ENCODE assay signal across 13 cellular contexts in genomic region chr7:25726180-25726579, GRCh38.
DNase-seq lines count a peak whose midpoint lies in the region; ATAC-seq and TF ChIP-seq lines count a peak whose summit lies in the region.
"Had no signal": no experiment of that assay in that cellular context is flagged by ENCODE, and none has a peak within 500 bp of the region (broad histone marks: within the 10 kb centered on the region; RNA-seq: fewer than 3 reads in every experiment).

No MANE protein-coding gene starts in this region.

- H2BK5ac ChIP-seq in H9 (ENCODE audit: insufficient read length, low read length), result no peak overlapping the region

- H2BK120ac ChIP-seq in H9 (ENCODE audit: low read depth, low read length, poor library complexity, severe bottlenecking), result no peak overlapping the region

- H4K5ac ChIP-seq in H9 (ENCODE audit: insufficient read length, low read depth, low read length), result no peak overlapping the region

- no peak overlapping the region for H3K18ac ChIP-seq in H9 (ENCODE audit: insufficient read length, low read depth, low read length)

- H3K4me3 ChIP-seq in neuron (ENCODE audit: low read length), result peak overlapping the region; percentile 37
- H3K4me3 ChIP-seq: BLaER1, mucosa of descending colon had no signal

- H3K27me3 Mint-ChIP-seq in H9 (ENCODE audit: low read depth), result peaks cover 5% of the 10 kb centered on the region; the same call in 1 of the 2 replicates

- no peak overlapping the region for H2AFZ ChIP-seq in H9 (ENCODE audit: low read length)
- H2AFZ ChIP-seq in neuron (ENCODE audit: low read depth, low read length), result peak overlapping the region; percentile 46

- H3K27ac ChIP-seq in H9 (ENCODE audit: insufficient read length, low read depth, low read length), result no peak overlapping the region
- H3K27ac ChIP-seq: BLaER1 had no signal

- no peak overlapping the region for H3K4ac ChIP-seq in H9 (ENCODE audit: low read depth, low read length)

- H3K36me3 ChIP-seq in neuron (ENCODE audit: insufficient read depth, low read length), result no peaks in the 10 kb centered on the region
- H3K36me3 ChIP-seq: BLaER1 had no signal

- DNase-seq in H9, result peak; percentile 39
- peak; percentile 89 for DNase-seq in NCI-H146 (lab: John Stamatoyannopoulos, UW)
- DNase-seq in ecto neural progenitor cell (ENCODE audit: low spot score), result peak; percentile 87
- DNase-seq in NCI-H774 (lab: John Stamatoyannopoulos, UW), result no peak
- DNase-seq in GM19238 (ENCODE audit: insufficient read length, low spot score), result no peak
- DNase-seq in stimulated activated effector memory CD8-positive, alpha-beta T cell treated with anti-CD3 and anti-CD28 coated beads, Interleukin-12 subunit alpha, Interleukin-12 subunit beta, amount 100 ng/mL, for 72 hours (ENCODE audit: low spot score in 2 of 2), result no peak
- DNase-seq: activated CD8-positive, alpha-beta memory T cell treated with anti-CD3 and anti-CD28 coated beads for 24 hours; effector CD8-positive, alpha-beta T cell; mucosa of descending colon; SIG-M5 had no signal

- H3K4me1 Mint-ChIP-seq in H9, result peaks cover 40 to 54% of the 10 kb centered on the region in 2 experiments
- H3K4me1 Mint-ChIP-seq in stimulated activated effector memory CD8-positive, alpha-beta T cell treated with anti-CD3 and anti-CD28 coated beads, Interleukin-12 subunit alpha, Interleukin-12 subunit beta, amount 100 ng/mL, for 72 hours, result no peaks in the 10 kb centered on the region

- H4K91ac ChIP-seq in H9 (ENCODE audit: insufficient read length, low read depth, low read length), result no peak overlapping the region

- H4K8ac ChIP-seq in H9 (replicated peaks; ENCODE audit: insufficient read length, low read depth, low read length), result no peak overlapping the region

- H3K9me3 Mint-ChIP-seq in H9, result no peaks in the 10 kb centered on the region
- H3K9me3 Mint-ChIP-seq in stimulated activated effector memory CD8-positive, alpha-beta T cell treated with anti-CD3 and anti-CD28 coated beads, Interleukin-12 subunit alpha, Interleukin-12 subunit beta, amount 100 ng/mL, for 72 hours, result no peaks in the 10 kb centered on the region

- no peak overlapping the region for H2BK12ac ChIP-seq in H9 (ENCODE audit: insufficient read length, low read depth, low read length)

- no peak for ATAC-seq in stimulated activated effector memory CD8-positive, alpha-beta T cell treated with anti-CD3 and anti-CD28 coated beads, Interleukin-12 subunit alpha, Interleukin-12 subunit beta, amount 100 ng/mL, for 72 hours
- ATAC-seq: HepG2, mucosa of descending colon had no signal

- no peak overlapping the region for H3K4me2 ChIP-seq in H9 (ENCODE audit: insufficient read depth, insufficient read length, low read length)
- H3K4me2 ChIP-seq: BLaER1 had no signal

- H2BK20ac ChIP-seq in H9 (ENCODE audit: low read depth, low read length, poor library complexity, severe bottlenecking), result no peak overlapping the region

- H3K79me1 ChIP-seq in H9 (ENCODE audit: insufficient read depth, low read depth, low read length, poor library complexity, severe bottlenecking), result no peaks in the 10 kb centered on the region

- H3K27me3 ChIP-seq in H9 (ENCODE audit: insufficient read depth, low read length) (no peaks in the 10 kb centered on the region), neuron (ENCODE audit: insufficient read depth, low read length) (no peaks in the 10 kb centered on the region)
- H3K27me3 ChIP-seq: BLaER1 had no signal

- no peak overlapping the region for H3K56ac ChIP-seq in H9 (ENCODE audit: insufficient read length, low read depth, low read length)

- H3K9me3 ChIP-seq in H9 (ENCODE audit: control insufficient read depth, low read depth, low read length) (no peaks in the 10 kb centered on the region), neuron (ENCODE audit: low read length) (no peaks in the 10 kb centered on the region)
- H3K9me3 ChIP-seq: BLaER1, mucosa of descending colon had no signal

- H3K23ac ChIP-seq in H9 (ENCODE audit: insufficient read length, low read depth, low read length), result no peak overlapping the region

- no peaks in the 10 kb centered on the region for H4K20me1 ChIP-seq in H9 (ENCODE audit: control insufficient read depth, insufficient read depth, insufficient read length)
- H4K20me1 ChIP-seq: BLaER1 had no signal

- H2AK5ac ChIP-seq in H9 (ENCODE audit: insufficient read length, low read length), result no peak overlapping the region

- no peaks in the 10 kb centered on the region for H3K79me2 ChIP-seq in H9 (ENCODE audit: insufficient read depth, low read length)

- TF ChIP-seq CTCF in H9 (conservative IDR thresholded peaks at IDR 0.05), result no peak

- H3T11ph ChIP-seq in H9 (ENCODE audit: low read length), result no peak overlapping the region

- no peaks in the 10 kb centered on the region for H3K36me3 Mint-ChIP-seq in H9 (ENCODE audit: insufficient read depth in 1 of 3, low read depth in 3 of 3)
- no peaks in the 10 kb centered on the region for H3K36me3 Mint-ChIP-seq in stimulated activated effector memory CD8-positive, alpha-beta T cell treated with anti-CD3 and anti-CD28 coated beads, Interleukin-12 subunit alpha, Interleukin-12 subunit beta, amount 100 ng/mL, for 72 hours

- H3K4me3 Mint-ChIP-seq in H9, result no peak overlapping the region; a peak in 1 of 5 replicates
- no peak overlapping the region for H3K4me3 Mint-ChIP-seq in stimulated activated effector memory CD8-positive, alpha-beta T cell treated with anti-CD3 and anti-CD28 coated beads, Interleukin-12 subunit alpha, Interleukin-12 subunit beta, amount 100 ng/mL, for 72 hours

- peaks cover 12% of the 10 kb centered on the region for H3K4me1 ChIP-seq in H9 (ENCODE audit: insufficient read depth, low read length)
- peaks cover 70% of the 10 kb centered on the region for H3K4me1 ChIP-seq in neuron (ENCODE audit: insufficient read depth, low read length)

- H2BK15ac ChIP-seq in H9 (ENCODE audit: low read depth, low read length), result no peak overlapping the region

- H3K27ac Mint-ChIP-seq in H9, result peak overlapping the region; percentile 30 to 74 (median 44); a peak in 3 of 7 replicates
- no peak overlapping the region for H3K27ac Mint-ChIP-seq in stimulated activated effector memory CD8-positive, alpha-beta T cell treated with anti-CD3 and anti-CD28 coated beads, Interleukin-12 subunit alpha, Interleukin-12 subunit beta, amount 100 ng/mL, for 72 hours

- no CpG with 5 or more reads among the region's 5 CpGs for WGBS in H9 (ENCODE audit: extremely low coverage, insufficient read length, low lambda C conversion rate)

- no peak overlapping the region for H3K9ac ChIP-seq in H9 (ENCODE audit: extremely low read depth, insufficient read length, low read length)
- H3K9ac ChIP-seq: BLaER1 had no signal

- H3K14ac ChIP-seq in H9 (ENCODE audit: insufficient read depth, low read length), result no peak overlapping the region

- H3K23me2 ChIP-seq in H9 (ENCODE audit: insufficient read length, low read depth, low read length, poor library complexity, severe bottlenecking), result no peaks in the 10 kb centered on the region

Comparison
In these comparisons a context has a peak if more than half of its experiments do, and no peak if none do; other contexts are left out.
1. DNase-seq: peak in H9 (single experiment), NCI-H146 (single experiment) and ecto neural progenitor cell (single experiment); none in NCI-H774 (single experiment), GM19238 (single experiment) and stimulated activated effector memory CD8-positive, alpha-beta T cell treated with anti-CD3 and anti-CD28 coated beads, Interleukin-12 subunit alpha, Interleukin-12 subunit beta, amount 100 ng/mL, for 72 hours (0 of 2).